18 cellular contexts compared by ENCODE assay signal in the genomic region with DNA sequence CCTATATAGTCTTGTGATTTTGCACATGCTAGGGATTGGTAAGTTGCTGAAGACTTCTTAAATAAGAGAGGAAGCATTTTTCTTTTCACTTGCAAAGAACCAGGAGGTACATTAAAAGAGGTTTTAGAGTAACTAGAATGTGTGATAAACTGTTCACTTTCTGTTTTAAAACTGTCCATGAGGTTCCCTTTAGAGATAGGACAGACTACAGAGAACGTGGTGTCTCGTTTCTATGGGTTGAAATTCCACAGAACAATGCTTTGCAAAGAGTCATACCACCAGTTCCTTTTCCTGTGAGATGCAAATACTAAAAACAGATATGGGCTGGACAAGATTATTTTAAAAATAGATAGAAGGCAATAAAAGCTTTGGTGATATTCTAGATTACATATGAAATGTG.
DNase-seq lines count a peak whose midpoint lies in the region; ATAC-seq, FAIRE-seq and TF ChIP-seq lines count a peak whose summit lies in the region.
"Had no signal": no experiment of that assay in that cellular context is flagged by ENCODE, and none has a peak within 500 bp of the region (broad histone marks: within the 10 kb centered on the region; RNA-seq: fewer than 3 reads in every experiment).

No MANE protein-coding gene starts in this region.

- no peak for TF ChIP-seq RAD21 in HepG2 (CRISPR knock-in tag; IDR thresholded peaks at IDR 0.05)

- intact Hi-C loops in right lobe of liver (cut with DNase I) (no loop called here), HepG2 (cut with micrococcal nuclease; ENCODE audit: unreplicated experiment) (no loop called here)

- TF ChIP-seq EP300 in HepG2 (IDR thresholded peaks at IDR 0.05; ENCODE audit: low read depth in 2 of 2, low read length in 2 of 2) (no peak), HepG2 (CRISPR knock-in tag; IDR thresholded peaks at IDR 0.05; ENCODE audit: borderline replicate concordance) (no peak)

- peaks cover 9% of the 10 kb centered on the region for H3K9me3 Mint-ChIP-seq in neural progenitor cell

- H3K36me3 Mint-ChIP-seq in neural progenitor cell: no peaks in the 10 kb centered on the region
- peaks cover 2% of the 10 kb centered on the region for H3K36me3 Mint-ChIP-seq in T-helper 17 cell (ENCODE audit: low read depth)

- H4K20me1 ChIP-seq in HepG2 (ENCODE audit: insufficient read depth, low read length) (no peaks in the 10 kb centered on the region), neural progenitor cell (ENCODE audit: low read depth) (no peaks in the 10 kb centered on the region)
- H4K20me1 ChIP-seq: BLaER1 had no signal

- H3K4me1 Mint-ChIP-seq in neural progenitor cell (peaks cover 28% of the 10 kb centered on the region), T-helper 17 cell (peaks cover 2% of the 10 kb centered on the region)

- no TSS peak for BruUV-seq in HepG2 (replicated peaks; lab: Mats Ljungman, UMichigan)

- no peaks in the 10 kb centered on the region for H3K9me3 ChIP-seq in right lobe of liver
- H3K9me3 ChIP-seq in HepG2 (ENCODE audit: low read length): no peaks in the 10 kb centered on the region
- no peaks in the 10 kb centered on the region for H3K9me3 ChIP-seq in neural progenitor cell (ENCODE audit: low read depth)
- no peaks in the 10 kb centered on the region for H3K9me3 ChIP-seq in T-helper 17 cell (ENCODE audit: control insufficient read depth, low read length, poor library complexity, severe bottlenecking)

- TF ChIP-seq CTCF in right lobe of liver (IDR thresholded peaks at IDR 0.05) (no peak), HepG2 (CRISPR knock-in tag; IDR thresholded peaks at IDR 0.05) (no peak), fibroblast of pulmonary artery (IDR thresholded peaks at IDR 0.05; ENCODE audit: low read length, missing control alignments) (no peak), neural progenitor cell (IDR thresholded peaks at IDR 0.05) (no peak)

- no peak overlapping the region for H3K27ac Mint-ChIP-seq in neural progenitor cell
- H3K27ac Mint-ChIP-seq in T-helper 17 cell: no peak overlapping the region
- H3K27ac Mint-ChIP-seq: CD4-positive, alpha-beta memory T cell had no signal

- H3K79me2 ChIP-seq in HepG2 (ENCODE audit: insufficient read depth, low read length) (no peaks in the 10 kb centered on the region), neural progenitor cell (ENCODE audit: low read depth) (no peaks in the 10 kb centered on the region)

- H3K4me3 Mint-ChIP-seq in neural progenitor cell (no peak overlapping the region), T-helper 17 cell (no peak overlapping the region)
- H3K4me3 Mint-ChIP-seq: CD4-positive, alpha-beta memory T cell had no signal

- CTCF ChIA-PET in HepG2 (lab: Yijun Ruan, JAX; ENCODE audit: low intra/inter-chr PET ratio, low total read pairs): no interaction called here

- peaks cover under 1% of the 10 kb centered on the region for H3F3A ChIP-seq in neural progenitor cell (ENCODE audit: low read depth)

- no peaks in the 10 kb centered on the region for H3K27me3 Mint-ChIP-seq in neural progenitor cell (ENCODE audit: insufficient read depth, low read depth)
- H3K27me3 Mint-ChIP-seq in T-helper 17 cell: no peaks in the 10 kb centered on the region
- H3K27me3 Mint-ChIP-seq: CD4-positive, alpha-beta memory T cell had no signal

- H2AFZ ChIP-seq in HepG2 (ENCODE audit: low read length) (no peak overlapping the region), neural progenitor cell (replicated peaks) (no peak overlapping the region)

- no peak for FAIRE-seq in HepG2 (lab: Jason Lieb, UNC)
- FAIRE-seq: A549, H1, RCC 7860 had no signal

- H3K36me3 ChIP-seq in right lobe of liver: no peaks in the 10 kb centered on the region
- no peaks in the 10 kb centered on the region for H3K36me3 ChIP-seq in HepG2 (replicated peaks in 1 of 2; ENCODE audit: control insufficient read depth in 1 of 2, insufficient read depth in 2 of 2, low read length in 2 of 2)
- no peaks in the 10 kb centered on the region for H3K36me3 ChIP-seq in neural progenitor cell
- H3K36me3 ChIP-seq: BLaER1 had no signal

- no peaks in the 10 kb centered on the region for H3K27me3 ChIP-seq in right lobe of liver
- no peaks in the 10 kb centered on the region for H3K27me3 ChIP-seq in HepG2 (ENCODE audit: control insufficient read depth in 1 of 2, insufficient read depth in 2 of 2, low read length in 2 of 2)
- H3K27me3 ChIP-seq in neural progenitor cell: no peaks in the 10 kb centered on the region
- H3K27me3 ChIP-seq: BLaER1 had no signal

- no peak for DNase-seq in right lobe of liver
- DNase-seq in HepG2 (ENCODE audit: low spot score): no peak
- peak; percentile 45 for DNase-seq in fibroblast of pulmonary artery (ENCODE audit: low read depth)
- no peak for DNase-seq in neural progenitor cell (ENCODE audit: low spot score)
- DNase-seq in T-helper 17 cell: no peak
- no peak for DNase-seq in RPMI8226
- DNase-seq in NCI-H1436 treated with DMSO at 0.1 percent for 48 hours (lab: John Stamatoyannopoulos, UW): no peak
- DNase-seq: CD4-positive, alpha-beta memory T cell; DMS153; GF-D8; MM.1S; NCI-H1092; NCI-H1694; SHP77 treated with DMSO at 0.1 percent for 48 hours had no signal

- ATAC-seq in right lobe of liver (peak; percentile 28 to 69 (median 46)), HepG2 (no peak), T-helper 17 cell (no peak)
- ATAC-seq: A549 had no signal

- H3K4me2 ChIP-seq in HepG2 (ENCODE audit: low read depth, low read length) (no peak overlapping the region), neural progenitor cell (peak overlapping the region; percentile 44)
- H3K4me2 ChIP-seq: A549, BLaER1 had no signal

- POLR2A ChIA-PET in HepG2 (lab: Yijun Ruan, JAX): no interaction called here

- TF ChIP-seq POLR2A in right lobe of liver (IDR thresholded peaks at IDR 0.05) (no peak), HepG2 (IDR thresholded peaks at IDR 0.05; ENCODE audit: insufficient read depth in 1 of 2, low read depth in 2 of 2, low read length in 2 of 2) (no peak)

- in situ Hi-C loops in HepG2 (cut with HindIII; ENCODE audit: extremely low pct_ligation_motif_present, low pct_unique_long_range_greater_than_20kb): no loop called here

- H3K9ac ChIP-seq in HepG2 (ENCODE audit: insufficient read depth, low read depth, low read length) (no peak overlapping the region), neural progenitor cell (no peak overlapping the region)
- H3K9ac ChIP-seq: BLaER1 had no signal

- H3K4me3 ChIP-seq in right lobe of liver (no peak overlapping the region), HepG2 (replicated peaks in 1 of 3; ENCODE audit: insufficient read depth in 1 of 3, low read depth in 2 of 3, low read length in 3 of 3) (no peak overlapping the region), fibroblast of pulmonary artery (replicated peaks; ENCODE audit: low read depth, low read length) (no peak overlapping the region), neural progenitor cell (no peak overlapping the region)
- H3K4me3 ChIP-seq: A549, BLaER1 had no signal

- no peaks in the 10 kb centered on the region for H3K4me1 ChIP-seq in right lobe of liver
- H3K4me1 ChIP-seq in HepG2 (ENCODE audit: insufficient read depth, low read length): no peaks in the 10 kb centered on the region
- H3K4me1 ChIP-seq in neural progenitor cell: peaks cover 31% of the 10 kb centered on the region
- H3K4me1 ChIP-seq: BLaER1 had no signal

- no peak overlapping the region for H3K27ac ChIP-seq in right lobe of liver
- H3K27ac ChIP-seq in HepG2 (ENCODE audit: extremely low read length, insufficient read depth, low read length): no peak overlapping the region
- H3K27ac ChIP-seq in neural progenitor cell: no peak overlapping the region
- H3K27ac ChIP-seq: A549, BLaER1 had no signal

- 60% methylated on average over 2 of the region's 2 CpGs for WGBS in right lobe of liver (ENCODE audit: insufficient coverage, low coverage, low lambda C conversion rate, missing lambda C conversion rate)
- 96% methylated on average over 2 of the region's 2 CpGs for WGBS in HepG2 (ENCODE audit: low lambda C conversion rate)

TF ChIP-seq in HepG2, 621 proteins besides CTCF, POLR2A, EP300 and RAD21:
- TF ChIP-seq MTF2 (CRISPR knock-in tag; IDR thresholded peaks at IDR 0.05; ENCODE audit: borderline replicate concordance): no peak
- TF ChIP-seq TEAD2 (CRISPR knock-in tag; IDR thresholded peaks at IDR 0.05): no peak
- TF ChIP-seq, protein P1, sequence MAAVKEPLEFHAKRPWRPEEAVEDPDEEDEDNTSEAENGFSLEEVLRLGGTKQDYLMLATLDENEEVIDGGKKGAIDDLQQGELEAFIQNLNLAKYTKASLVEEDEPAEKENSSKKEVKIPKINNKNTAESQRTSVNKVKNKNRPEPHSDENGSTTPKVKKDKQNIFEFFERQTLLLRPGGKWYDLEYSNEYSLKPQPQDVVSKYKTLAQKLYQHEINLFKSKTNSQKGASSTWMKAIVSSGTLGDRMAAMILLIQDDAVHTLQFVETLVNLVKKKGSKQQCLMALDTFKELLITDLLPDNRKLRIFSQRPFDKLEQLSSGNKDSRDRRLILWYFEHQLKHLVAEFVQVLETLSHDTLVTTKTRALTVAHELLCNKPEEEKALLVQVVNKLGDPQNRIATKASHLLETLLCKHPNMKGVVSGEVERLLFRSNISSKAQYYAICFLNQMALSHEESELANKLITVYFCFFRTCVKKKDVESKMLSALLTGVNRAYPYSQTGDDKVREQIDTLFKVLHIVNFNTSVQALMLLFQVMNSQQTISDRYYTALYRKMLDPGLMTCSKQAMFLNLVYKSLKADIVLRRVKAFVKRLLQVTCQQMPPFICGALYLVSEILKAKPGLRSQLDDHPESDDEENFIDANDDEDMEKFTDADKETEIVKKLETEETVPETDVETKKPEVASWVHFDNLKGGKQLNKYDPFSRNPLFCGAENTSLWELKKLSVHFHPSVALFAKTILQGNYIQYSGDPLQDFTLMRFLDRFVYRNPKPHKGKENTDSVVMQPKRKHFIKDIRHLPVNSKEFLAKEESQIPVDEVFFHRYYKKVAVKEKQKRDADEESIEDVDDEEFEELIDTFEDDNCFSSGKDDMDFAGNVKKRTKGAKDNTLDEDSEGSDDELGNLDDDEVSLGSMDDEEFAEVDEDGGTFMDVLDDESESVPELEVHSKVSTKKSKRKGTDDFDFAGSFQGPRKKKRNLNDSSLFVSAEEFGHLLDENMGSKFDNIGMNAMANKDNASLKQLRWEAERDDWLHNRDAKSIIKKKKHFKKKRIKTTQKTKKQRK (IDR thresholded peaks at IDR 0.05; ENCODE audit: low read length): no peak
- TF ChIP-seq KMT2A (CRISPR knock-in tag; IDR thresholded peaks at IDR 0.05): no peak
- TF ChIP-seq, protein P2, sequence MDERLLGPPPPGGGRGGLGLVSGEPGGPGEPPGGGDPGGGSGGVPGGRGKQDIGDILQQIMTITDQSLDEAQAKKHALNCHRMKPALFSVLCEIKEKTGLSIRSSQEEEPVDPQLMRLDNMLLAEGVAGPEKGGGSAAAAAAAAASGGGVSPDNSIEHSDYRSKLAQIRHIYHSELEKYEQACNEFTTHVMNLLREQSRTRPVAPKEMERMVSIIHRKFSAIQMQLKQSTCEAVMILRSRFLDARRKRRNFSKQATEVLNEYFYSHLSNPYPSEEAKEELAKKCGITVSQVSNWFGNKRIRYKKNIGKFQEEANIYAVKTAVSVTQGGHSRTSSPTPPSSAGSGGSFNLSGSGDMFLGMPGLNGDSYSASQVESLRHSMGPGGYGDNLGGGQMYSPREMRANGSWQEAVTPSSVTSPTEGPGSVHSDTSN (CRISPR knock-in tag; IDR thresholded peaks at IDR 0.05): no peak
- TF ChIP-seq RFX3 (CRISPR knock-in tag; IDR thresholded peaks at IDR 0.05): no peak

Comparison
In these comparisons a context has a peak if more than half of its experiments do, and no peak if none do; other contexts are left out.
1. ATAC-seq: peak in right lobe of liver (4 of 4); none in HepG2 (single experiment) and T-helper 17 cell (single experiment).